In the genomic region with DNA sequence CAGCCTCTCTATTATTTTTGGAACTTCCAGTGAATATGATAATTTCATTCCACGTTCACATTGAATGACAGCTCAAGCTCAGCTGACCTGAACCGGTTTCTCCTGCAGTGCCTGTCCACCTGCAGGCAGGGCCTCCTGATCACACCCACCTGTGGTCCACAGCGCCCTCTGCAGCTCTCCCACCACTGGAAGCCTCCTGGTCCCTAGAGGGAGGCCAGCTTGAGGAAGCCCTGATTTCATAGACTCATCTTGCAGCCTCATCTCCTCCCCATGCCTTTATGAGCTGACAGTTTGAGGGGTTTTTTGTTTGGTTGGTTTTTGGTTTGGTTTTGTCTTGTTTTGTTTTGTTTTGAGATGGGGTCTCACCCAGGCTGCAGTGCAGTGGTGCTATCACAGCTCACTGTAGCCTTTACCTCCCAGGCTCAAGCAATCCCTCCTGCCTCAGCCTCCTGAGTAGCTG, we compare ENCODE assay signal across 1 cellular context.
A peak's percentile ranks its signal among the peaks of the same experiment; 100 is the strongest.
TF ChIP-seq lines count a peak whose summit lies in the region.

No MANE protein-coding gene starts in this region.

TF ChIP-seq in HepG2, 621 proteins besides CTCF, POLR2A, EP300 and RAD21 (continued from another document and continues in another):
- TF ChIP-seq, protein P1, sequence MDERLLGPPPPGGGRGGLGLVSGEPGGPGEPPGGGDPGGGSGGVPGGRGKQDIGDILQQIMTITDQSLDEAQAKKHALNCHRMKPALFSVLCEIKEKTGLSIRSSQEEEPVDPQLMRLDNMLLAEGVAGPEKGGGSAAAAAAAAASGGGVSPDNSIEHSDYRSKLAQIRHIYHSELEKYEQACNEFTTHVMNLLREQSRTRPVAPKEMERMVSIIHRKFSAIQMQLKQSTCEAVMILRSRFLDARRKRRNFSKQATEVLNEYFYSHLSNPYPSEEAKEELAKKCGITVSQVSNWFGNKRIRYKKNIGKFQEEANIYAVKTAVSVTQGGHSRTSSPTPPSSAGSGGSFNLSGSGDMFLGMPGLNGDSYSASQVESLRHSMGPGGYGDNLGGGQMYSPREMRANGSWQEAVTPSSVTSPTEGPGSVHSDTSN (CRISPR knock-in tag; IDR thresholded peaks at IDR 0.05), result no peak
- TF ChIP-seq, protein P2, sequence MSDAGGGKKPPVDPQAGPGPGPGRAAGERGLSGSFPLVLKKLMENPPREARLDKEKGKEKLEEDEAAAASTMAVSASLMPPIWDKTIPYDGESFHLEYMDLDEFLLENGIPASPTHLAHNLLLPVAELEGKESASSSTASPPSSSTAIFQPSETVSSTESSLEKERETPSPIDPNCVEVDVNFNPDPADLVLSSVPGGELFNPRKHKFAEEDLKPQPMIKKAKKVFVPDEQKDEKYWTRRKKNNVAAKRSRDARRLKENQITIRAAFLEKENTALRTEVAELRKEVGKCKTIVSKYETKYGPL (CRISPR knock-in tag; IDR thresholded peaks at IDR 0.05), result no peak
- TF ChIP-seq TBX3 (IDR thresholded peaks at IDR 0.05; ENCODE audit: borderline replicate concordance), result no peak
- TF ChIP-seq GTF2F1 (IDR thresholded peaks at IDR 0.05; ENCODE audit: low read length), result no peak
- no peak for TF ChIP-seq ZNF646 (CRISPR knock-in tag; IDR thresholded peaks at IDR 0.05)
- no peak for TF ChIP-seq SATB2 (CRISPR knock-in tag; IDR thresholded peaks at IDR 0.05)
- TF ChIP-seq HES4 (CRISPR knock-in tag; IDR thresholded peaks at IDR 0.05; ENCODE audit: borderline replicate concordance), result no peak
- TF ChIP-seq, protein P3, sequence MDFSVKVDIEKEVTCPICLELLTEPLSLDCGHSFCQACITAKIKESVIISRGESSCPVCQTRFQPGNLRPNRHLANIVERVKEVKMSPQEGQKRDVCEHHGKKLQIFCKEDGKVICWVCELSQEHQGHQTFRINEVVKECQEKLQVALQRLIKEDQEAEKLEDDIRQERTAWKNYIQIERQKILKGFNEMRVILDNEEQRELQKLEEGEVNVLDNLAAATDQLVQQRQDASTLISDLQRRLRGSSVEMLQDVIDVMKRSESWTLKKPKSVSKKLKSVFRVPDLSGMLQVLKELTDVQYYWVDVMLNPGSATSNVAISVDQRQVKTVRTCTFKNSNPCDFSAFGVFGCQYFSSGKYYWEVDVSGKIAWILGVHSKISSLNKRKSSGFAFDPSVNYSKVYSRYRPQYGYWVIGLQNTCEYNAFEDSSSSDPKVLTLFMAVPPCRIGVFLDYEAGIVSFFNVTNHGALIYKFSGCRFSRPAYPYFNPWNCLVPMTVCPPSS (IDR thresholded peaks at IDR 0.05), result no peak
- no peak for TF ChIP-seq RXRA (CRISPR knock-in tag; IDR thresholded peaks at IDR 0.05)
- TF ChIP-seq ZBTB39 (CRISPR knock-in tag; IDR thresholded peaks at IDR 0.05), result no peak
- TF ChIP-seq ZSCAN21 (CRISPR knock-in tag; IDR thresholded peaks at IDR 0.05; ENCODE audit: borderline replicate concordance), result peak; percentile 35; the same call in 1 of the 2 replicates
- no peak for TF ChIP-seq ZNF766 (CRISPR knock-in tag; IDR thresholded peaks at IDR 0.05; ENCODE audit: borderline replicate concordance)
- no peak for TF ChIP-seq GMEB1 (CRISPR knock-in tag; IDR thresholded peaks at IDR 0.05; ENCODE audit: borderline replicate concordance)
- no peak for TF ChIP-seq ATAD3A (CRISPR knock-in tag; IDR thresholded peaks at IDR 0.05)
- TF ChIP-seq BHLHE40 (IDR thresholded peaks at IDR 0.05; ENCODE audit: low read length), result no peak
- no peak for TF ChIP-seq JDP2 (CRISPR knock-in tag; IDR thresholded peaks at IDR 0.05; ENCODE audit: borderline replicate concordance)
- TF ChIP-seq MBNL3 (CRISPR knock-in tag; conservative IDR thresholded peaks at IDR 0.05), result no peak
- TF ChIP-seq NCOA1 (CRISPR knock-in tag; IDR thresholded peaks at IDR 0.05), result no peak
- TF ChIP-seq ZNF670 (CRISPR knock-in tag; IDR thresholded peaks at IDR 0.05; ENCODE audit: borderline replicate concordance), result no peak
- TF ChIP-seq, protein P4, sequence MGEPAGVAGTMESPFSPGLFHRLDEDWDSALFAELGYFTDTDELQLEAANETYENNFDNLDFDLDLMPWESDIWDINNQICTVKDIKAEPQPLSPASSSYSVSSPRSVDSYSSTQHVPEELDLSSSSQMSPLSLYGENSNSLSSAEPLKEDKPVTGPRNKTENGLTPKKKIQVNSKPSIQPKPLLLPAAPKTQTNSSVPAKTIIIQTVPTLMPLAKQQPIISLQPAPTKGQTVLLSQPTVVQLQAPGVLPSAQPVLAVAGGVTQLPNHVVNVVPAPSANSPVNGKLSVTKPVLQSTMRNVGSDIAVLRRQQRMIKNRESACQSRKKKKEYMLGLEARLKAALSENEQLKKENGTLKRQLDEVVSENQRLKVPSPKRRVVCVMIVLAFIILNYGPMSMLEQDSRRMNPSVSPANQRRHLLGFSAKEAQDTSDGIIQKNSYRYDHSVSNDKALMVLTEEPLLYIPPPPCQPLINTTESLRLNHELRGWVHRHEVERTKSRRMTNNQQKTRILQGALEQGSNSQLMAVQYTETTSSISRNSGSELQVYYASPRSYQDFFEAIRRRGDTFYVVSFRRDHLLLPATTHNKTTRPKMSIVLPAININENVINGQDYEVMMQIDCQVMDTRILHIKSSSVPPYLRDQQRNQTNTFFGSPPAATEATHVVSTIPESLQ (CRISPR knock-in tag; conservative IDR thresholded peaks at IDR 0.05), result 0 out of 2 replicates have a peak, but pooled peaks have one; percentile 36
- TF ChIP-seq HBP1 (CRISPR knock-in tag; IDR thresholded peaks at IDR 0.05; ENCODE audit: low read depth), result no peak
- no peak for TF ChIP-seq ZEB1 (IDR thresholded peaks at IDR 0.05; ENCODE audit: insufficient replicate concordance, low read depth)
- TF ChIP-seq ATF7 (IDR thresholded peaks at IDR 0.05), result no peak
- no peak for TF ChIP-seq ATF7 (CRISPR knock-in tag; IDR thresholded peaks at IDR 0.05)
- TF ChIP-seq MTA3 (CRISPR knock-in tag; IDR thresholded peaks at IDR 0.05), result no peak
- TF ChIP-seq ZNF121 (CRISPR knock-in tag; IDR thresholded peaks at IDR 0.05), result no peak
- no peak for TF ChIP-seq E2F5 (CRISPR knock-in tag; conservative IDR thresholded peaks at IDR 0.05)
- no peak for TF ChIP-seq SNAPC2 (CRISPR knock-in tag; IDR thresholded peaks at IDR 0.05)
- no peak for TF ChIP-seq SRSF9 (IDR thresholded peaks at IDR 0.05; ENCODE audit: borderline replicate concordance, insufficient read depth, low read depth, low read length, poor library complexity, severe bottlenecking)
- 0 out of 2 replicates have a peak, but pooled peaks have one; percentile 31 for TF ChIP-seq SMAD3 (CRISPR knock-in tag; IDR thresholded peaks at IDR 0.05)
- TF ChIP-seq, protein P5, sequence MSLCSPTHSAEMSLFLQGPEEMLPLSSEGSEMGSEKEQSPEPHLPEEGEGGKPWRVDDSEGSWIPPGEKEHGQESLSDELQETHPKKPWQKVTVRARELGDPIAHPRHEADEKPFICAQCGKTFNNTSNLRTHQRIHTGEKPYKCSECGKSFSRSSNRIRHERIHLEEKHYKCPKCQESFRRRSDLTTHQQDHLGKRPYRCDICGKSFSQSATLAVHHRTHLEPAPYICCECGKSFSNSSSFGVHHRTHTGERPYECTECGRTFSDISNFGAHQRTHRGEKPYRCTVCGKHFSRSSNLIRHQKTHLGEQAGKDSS (CRISPR knock-in tag; IDR thresholded peaks at IDR 0.05; ENCODE audit: borderline replicate concordance, low read depth), result no peak
- TF ChIP-seq, protein P6, sequence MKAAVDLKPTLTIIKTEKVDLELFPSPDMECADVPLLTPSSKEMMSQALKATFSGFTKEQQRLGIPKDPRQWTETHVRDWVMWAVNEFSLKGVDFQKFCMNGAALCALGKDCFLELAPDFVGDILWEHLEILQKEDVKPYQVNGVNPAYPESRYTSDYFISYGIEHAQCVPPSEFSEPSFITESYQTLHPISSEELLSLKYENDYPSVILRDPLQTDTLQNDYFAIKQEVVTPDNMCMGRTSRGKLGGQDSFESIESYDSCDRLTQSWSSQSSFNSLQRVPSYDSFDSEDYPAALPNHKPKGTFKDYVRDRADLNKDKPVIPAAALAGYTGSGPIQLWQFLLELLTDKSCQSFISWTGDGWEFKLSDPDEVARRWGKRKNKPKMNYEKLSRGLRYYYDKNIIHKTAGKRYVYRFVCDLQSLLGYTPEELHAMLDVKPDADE (CRISPR knock-in tag; IDR thresholded peaks at IDR 0.05), result no peak
- TF ChIP-seq STAG1 (CRISPR knock-in tag; IDR thresholded peaks at IDR 0.05), result peak; percentile 96
